Comparison of ENCODE assay signal across 28 cellular contexts in the genomic region with DNA sequence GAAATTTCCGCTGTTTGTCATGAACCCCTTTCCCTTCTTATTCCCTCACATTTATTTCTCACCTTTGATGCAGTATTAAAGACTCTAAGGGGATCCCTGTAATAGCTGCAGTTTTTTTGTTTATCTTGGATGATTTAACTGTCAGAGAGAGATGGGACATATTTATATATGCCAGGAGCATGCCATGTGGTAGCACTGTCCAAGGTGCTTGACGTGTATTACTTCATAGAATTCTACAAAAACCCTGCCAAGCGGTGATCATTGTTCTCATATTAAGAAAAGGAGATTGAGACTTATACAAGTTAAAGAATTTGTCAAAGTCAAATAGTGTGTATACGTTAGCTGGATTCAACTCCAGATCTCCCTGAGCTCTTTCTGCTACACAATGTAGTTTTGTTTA.
"Had no signal": no experiment of that assay in that cellular context is flagged by ENCODE, and none has a peak within 500 bp of the region (broad histone marks: within the 10 kb centered on the region; RNA-seq: fewer than 3 reads in every experiment).

No MANE protein-coding gene starts in this region.

- DNase-seq: activated CD4-positive, alpha-beta memory T cell treated with anti-CD3 and anti-CD28 coated beads for 36 hours; activated CD4-positive, alpha-beta T cell treated with anti-CD3 and anti-CD28 coated beads for 36 hours; activated CD4-positive, alpha-beta T cell treated with anti-CD3 and anti-CD28 coated beads, Interleukin-2, amount 10 ng/mL, durations not matched to agents 24 days and 14 days; activated CD4-positive, CD25-positive, alpha-beta regulatory T cell; activated CD4-positive, CD25-positive, alpha-beta regulatory T cell treated with anti-CD3 and anti-CD28 coated beads, Interleukin-2, amount 50 U/mL, for 72 hours; activated CD8-positive, alpha-beta memory T cell treated with anti-CD3 and anti-CD28 coated beads, Interleukin-2, amount 10 ng/mL, durations not matched to agents 7 days and 5 days; activated CD8-positive, alpha-beta memory T cell treated with anti-CD3 and anti-CD28 coated beads, Interleukin-2, amount 50 U/mL, for 4 hours; activated CD8-positive, alpha-beta T cell treated with anti-CD3 and anti-CD28 coated beads, Interleukin-2, amount 10 ng/mL, durations not matched to agents 7 days and 5 days; activated effector memory CD4-positive, alpha-beta T cell treated with Interleukin-2 at 50 U/mL for 16 hours; activated gamma-delta T cell treated with Interleukin-2 at 50 U/mL for 16 hours; activated naive CD4-positive, alpha-beta T cell treated with anti-CD3 and anti-CD28 coated beads, Interleukin-2, amount 50 U/mL, for 16 hours; activated naive CD4-positive, alpha-beta T cell treated with Interleukin-2 at 50 U/mL for 16 hours; activated T-cell treated with anti-CD3 and anti-CD28 coated beads, Interleukin-2, amount 50 U/mL, for 24 hours; activated T-cell treated with anti-CD3 and anti-CD28 coated beads, Interleukin-2, amount 50 U/mL, for 72 hours; amniotic stem cell; anterior cingulate cortex; brain microvascular endothelial cell; dorsolateral prefrontal cortex; effector memory CD4-positive, alpha-beta T cell; endodermal cell; foreskin fibroblast; head of caudate nucleus; T-helper 2 cell had no signal

- H3K27me3 ChIP-seq: brain microvascular endothelial cell, dorsolateral prefrontal cortex had no signal

- H3K4me3 ChIP-seq: coronary artery, dorsolateral prefrontal cortex had no signal

- ATAC-seq: activated CD4-positive, alpha-beta T cell treated with anti-CD3 and anti-CD28 coated beads for 36 hours; activated CD8-positive, alpha-beta memory T cell treated with anti-CD3 and anti-CD28 coated beads, Interleukin-2, amount 10 ng/mL, durations not matched to agents 7 days and 5 days; activated CD8-positive, alpha-beta T cell treated with anti-CD3 and anti-CD28 coated beads, Interleukin-2, amount 10 ng/mL, durations not matched to agents 7 days and 5 days; activated T-cell treated with anti-CD3 and anti-CD28 coated beads, Interleukin-2, amount 50 U/mL, for 72 hours; esophagus mucosa had no signal

- H3K27ac ChIP-seq: brain microvascular endothelial cell, coronary artery, dorsolateral prefrontal cortex had no signal

- FAIRE-seq: astrocyte, bronchial epithelial cell, frontal cortex had no signal

- H3K36me3 ChIP-seq: brain microvascular endothelial cell had no signal
